Comparison of ENCODE assay signal across 27 cellular contexts in the genomic region with DNA sequence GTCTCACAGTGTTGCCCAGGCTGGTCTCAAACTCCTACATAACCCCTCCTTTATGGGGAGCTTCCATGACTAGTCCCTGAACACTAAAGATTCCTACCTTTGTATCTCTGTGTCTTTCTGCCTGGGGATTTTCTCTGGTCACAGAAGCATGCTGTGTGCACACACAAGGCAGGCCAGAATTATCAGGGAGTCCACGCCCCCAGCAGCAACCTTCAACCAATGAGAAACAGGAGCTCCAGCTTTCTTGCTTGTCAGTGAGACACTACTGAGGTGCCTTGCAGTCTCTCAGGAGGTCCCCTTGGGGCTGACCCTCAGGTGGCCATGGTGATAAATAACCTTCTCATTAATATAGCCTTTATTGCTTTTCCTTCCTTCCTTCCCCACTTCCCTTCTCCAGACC.
"Had no signal": no experiment of that assay in that cellular context is flagged by ENCODE, and none has a peak within 500 bp of the region (broad histone marks: within the 10 kb centered on the region; RNA-seq: fewer than 3 reads in every experiment).

No MANE protein-coding gene starts in this region.

- H3K4me1 Mint-ChIP-seq: naive thymus-derived CD8-positive, alpha-beta T cell; stimulated activated memory B cell treated with anti-CD40 and anti-IgM and Interleukin-4, amounts not matched to agents 10 μg/mL and 1 μg/mL and 100 μg/mL, for 72 hours had no signal

- H3K27ac ChIP-seq: dorsolateral prefrontal cortex, epithelial cell of prostate, gastrocnemius medialis, heart left ventricle, hepatocyte, ovary, psoas muscle, sigmoid colon, testis, tibial artery had no signal

- H3K79me2 ChIP-seq: hepatocyte had no signal

- FAIRE-seq: colon, kidney had no signal

- DNase-seq: dorsolateral prefrontal cortex; effector CD4-positive, alpha-beta T cell; foreskin fibroblast; gastrocnemius medialis; heart left ventricle; kidney; mesendoderm; naive thymus-derived CD8-positive, alpha-beta T cell; occipital lobe; ovary; posterior cingulate gyrus; psoas muscle; right cardiac atrium; sigmoid colon; stimulated activated CD4-positive, alpha-beta T cell treated with anti-CD3 and anti-CD28 coated beads, Interleukin-2, amount 100 ng/mL, for 24 hours; stimulated activated CD4-positive, alpha-beta T cell treated with anti-CD3 and anti-CD28 coated beads, Interleukin-4, amount 100 ng/mL, for 4 hours; stimulated activated naive CD8-positive, alpha-beta T cell treated with anti-CD3 and anti-CD28 coated beads, Interleukin-15, Interleukin-2, amounts not matched to agents 100 U/mL and 50 U/mL, for 24 hours; substantia nigra; testis; tibial artery had no signal

- H3K36me3 ChIP-seq: gastrocnemius medialis, heart left ventricle, ovary, sigmoid colon, tibial artery had no signal

- H3K36me3 Mint-ChIP-seq: naive thymus-derived CD8-positive, alpha-beta T cell; stimulated activated memory B cell treated with anti-CD40 and anti-IgM and Interleukin-4, amounts not matched to agents 10 μg/mL and 1 μg/mL and 100 μg/mL, for 72 hours; type B pancreatic cell had no signal

- H3K9me3 ChIP-seq: gastrocnemius medialis, heart left ventricle, ovary, psoas muscle, sigmoid colon, testis, tibial artery had no signal

- H3K9me3 Mint-ChIP-seq: naive thymus-derived CD8-positive, alpha-beta T cell; stimulated activated memory B cell treated with anti-CD40 and anti-IgM and Interleukin-4, amounts not matched to agents 10 μg/mL and 1 μg/mL and 100 μg/mL, for 72 hours; type B pancreatic cell had no signal

- H3K4me1 ChIP-seq: gastrocnemius medialis, heart left ventricle, psoas muscle, sigmoid colon, testis, tibial artery had no signal

- H3K27me3 Mint-ChIP-seq: stimulated activated memory B cell treated with anti-CD40 and anti-IgM and Interleukin-4, amounts not matched to agents 10 μg/mL and 1 μg/mL and 100 μg/mL, for 72 hours; type B pancreatic cell had no signal

- H3K27me3 ChIP-seq: gastrocnemius medialis, ovary, sigmoid colon, testis had no signal

- H3K4me3 ChIP-seq: dorsolateral prefrontal cortex, gastrocnemius medialis, heart left ventricle, hepatocyte, ovary, psoas muscle, sigmoid colon, testis, tibial artery had no signal

- H3K4me3 Mint-ChIP-seq: naive thymus-derived CD8-positive, alpha-beta T cell; stimulated activated memory B cell treated with anti-CD40 and anti-IgM and Interleukin-4, amounts not matched to agents 10 μg/mL and 1 μg/mL and 100 μg/mL, for 72 hours; type B pancreatic cell had no signal

- H3K27ac Mint-ChIP-seq: naive thymus-derived CD8-positive, alpha-beta T cell; stimulated activated memory B cell treated with anti-CD40 and anti-IgM and Interleukin-4, amounts not matched to agents 10 μg/mL and 1 μg/mL and 100 μg/mL, for 72 hours; type B pancreatic cell had no signal

- H3K4me2 ChIP-seq: hepatocyte had no signal

- H2AFZ ChIP-seq: hepatocyte had no signal

- ATAC-seq: esophagus mucosa; gastrocnemius medialis; heart left ventricle; left lobe of liver; naive thymus-derived CD8-positive, alpha-beta T cell; psoas muscle; right cardiac atrium; stimulated activated memory B cell treated with anti-CD40 and anti-IgM and Interleukin-4, amounts not matched to agents 10 μg/mL and 1 μg/mL and 100 μg/mL, for 72 hours; stimulated activated naive CD8-positive, alpha-beta T cell treated with anti-CD3 and anti-CD28 coated beads, Interleukin-15, Interleukin-2, amounts not matched to agents 100 U/mL and 50 U/mL, for 24 hours had no signal
